ENCODE assay signal across 8 cellular contexts in genomic region chr14:76810953-76811400, GRCh38. TPM values are rescaled to one million over a fixed set of nuclear protein-coding genes. Genes with fewer than 3 reads are reported as not detected.
A peak's percentile ranks its signal among the peaks of the same experiment; 100 is the strongest.
DNase-seq lines count a peak whose midpoint lies in the region; ATAC-seq, FAIRE-seq and TF ChIP-seq lines count a peak whose summit lies in the region.

No MANE protein-coding gene starts in this region.

- DNase-seq in C1 segment of cervical spinal cord (lab: John Stamatoyannopoulos, UW), result peak in 9 of 14 donors; percentile 23 to 66 (median 43)
- DNase-seq in NT2/D1 (ENCODE audit: low read depth, low spot score), result no peak
- peak; percentile 37 for DNase-seq in brain microvascular endothelial cell
- no peak for DNase-seq in keratinocyte (ENCODE audit: low read depth, low spot score)
- DNase-seq in aorta, result no peak
- no peak for DNase-seq in stimulated activated CD4-positive, alpha-beta T cell treated with anti-CD3 and anti-CD28 coated beads, Interleukin-4, amount 100 ng/mL, for 4 hours

- H3K36me3 ChIP-seq in NT2/D1 (ENCODE audit: insufficient read depth, insufficient read length, low read length) (peaks cover 38% of the 10 kb centered on the region), brain microvascular endothelial cell (replicated peaks) (peaks cover 2% of the 10 kb centered on the region), keratinocyte (ENCODE audit: control insufficient read depth in 2 of 2, extremely low read depth in 1 of 2, insufficient read depth in 2 of 2, low read length in 2 of 2) (peaks cover 10 to 14% of the 10 kb centered on the region in 2 experiments), stomach smooth muscle (ENCODE audit: control insufficient read depth in 2 of 2, insufficient read depth in 2 of 2, low read length in 2 of 2) (peaks cover 22 to 26% of the 10 kb centered on the region in 2 donors), aorta (ENCODE audit: control insufficient read depth in 1 of 2, insufficient read depth in 2 of 2, low read length in 1 of 2) (peaks cover 0 to 6% of the 10 kb centered on the region in 2 donors)

- H4K20me1 ChIP-seq in keratinocyte (ENCODE audit: control insufficient read depth, extremely low read depth, insufficient read depth, low read length), result no peaks in the 10 kb centered on the region

- dilution Hi-C loops in keratinocyte (cut with MboI; ENCODE audit: extremely low pct_ligation_motif_present, low sequenced_read_pairs), result no loop called here

- H3K27ac ChIP-seq in brain microvascular endothelial cell (no peak overlapping the region), keratinocyte (ENCODE audit: control insufficient read depth, insufficient read depth, low read length) (peak overlapping the region; percentile 72), stomach smooth muscle (ENCODE audit: low read length) (peak overlapping the region; percentile 11), aorta (ENCODE audit: low read depth in 1 of 2, low read length in 2 of 2) (no peak overlapping the region)

- peak overlapping the region; percentile 91 for H2AFZ ChIP-seq in keratinocyte (ENCODE audit: control insufficient read depth, low read length)

- intact Hi-C loops in aorta (cut with DNase I), result loop anchor here in 1 of 2 donors (5.0 kb wide), 1 partner anchor 39 kb away; no protein-coding TSS in a partner anchor

- TF ChIP-seq CTCF in GM12874 (IDR thresholded peaks at IDR 0.05; ENCODE audit: insufficient read depth, low read depth, low read length), result peak; percentile 57
- peak; percentile 76 for TF ChIP-seq CTCF in brain microvascular endothelial cell (IDR thresholded peaks at IDR 0.05; ENCODE audit: low read depth, low read length, missing control alignments)
- peak; percentile 62 to 77 (median 63) for TF ChIP-seq CTCF in keratinocyte (optimal IDR thresholded peaks at IDR 0.05 in 1 of 3, IDR thresholded peaks at IDR 0.05 in 1 of 3, conservative IDR thresholded peaks at IDR 0.05 in 1 of 3; ENCODE audit: extremely low read depth in 1 of 3, insufficient read depth in 2 of 3, low read length in 3 of 3)

- H3K9me1 ChIP-seq in keratinocyte (ENCODE audit: control insufficient read depth, extremely low read depth, insufficient read depth, low read length), result no peaks in the 10 kb centered on the region

- peak overlapping the region; percentile 98 for H3K4me2 ChIP-seq in keratinocyte (ENCODE audit: control insufficient read depth, extremely low read depth, insufficient read depth, low read depth, low read length)

- H3K4me1 ChIP-seq in NT2/D1 (ENCODE audit: insufficient read depth, insufficient read length) (no peaks in the 10 kb centered on the region), keratinocyte (ENCODE audit: control insufficient read depth, extremely low read depth, insufficient read depth, low read length) (peaks cover 11% of the 10 kb centered on the region), stomach smooth muscle (ENCODE audit: control insufficient read depth, insufficient read depth, low read length) (peaks cover 12% of the 10 kb centered on the region), aorta (ENCODE audit: control insufficient read depth in 1 of 2, insufficient read depth in 2 of 2, low read length in 2 of 2) (peaks cover 0 to 3% of the 10 kb centered on the region in 2 donors)

- in situ Hi-C loops in brain microvascular endothelial cell (cut with HindIII; ENCODE audit: low pct_ligation_motif_present, low sequenced_read_pairs), result no loop called here

- ATAC-seq in aorta (ENCODE audit: low FRiP score), result no peak

- 7 to 10% methylated on average over 9 of the region's 9 CpGs for WGBS in aorta, 2 donors

- H3K27me3 ChIP-seq in NT2/D1 (ENCODE audit: insufficient read depth, insufficient read length) (no peaks in the 10 kb centered on the region), brain microvascular endothelial cell (replicated peaks) (no peaks in the 10 kb centered on the region), keratinocyte (ENCODE audit: control insufficient read depth, extremely low read depth, insufficient read depth, low read length) (no peaks in the 10 kb centered on the region), stomach smooth muscle (ENCODE audit: control insufficient read depth in 1 of 2, insufficient read depth in 2 of 2, low read length in 2 of 2) (no peaks in the 10 kb centered on the region), aorta (ENCODE audit: control insufficient read depth in 1 of 2, insufficient read depth in 2 of 2, low read length in 1 of 2) (no peaks in the 10 kb centered on the region)

- FAIRE-seq in keratinocyte (lab: Jason Lieb, UNC), result peak; percentile 65

- peaks cover 7% of the 10 kb centered on the region for H3K79me2 ChIP-seq in keratinocyte (ENCODE audit: control insufficient read depth, insufficient read depth, low read length)

- no peaks in the 10 kb centered on the region for H3K9me3 ChIP-seq in NT2/D1 (ENCODE audit: insufficient read depth, low read length)
- no peaks in the 10 kb centered on the region for H3K9me3 ChIP-seq in keratinocyte (ENCODE audit: control insufficient read depth, low read depth, low read length)
- no peaks in the 10 kb centered on the region for H3K9me3 ChIP-seq in stomach smooth muscle (ENCODE audit: control insufficient read depth in 2 of 2, low read length in 2 of 2)
- H3K9me3 ChIP-seq in aorta (ENCODE audit: control insufficient read depth, low read length), result no peaks in the 10 kb centered on the region

- H3K4me3 ChIP-seq in NT2/D1 (ENCODE audit: insufficient read length, low read depth) (no peak overlapping the region), brain microvascular endothelial cell (ENCODE audit: low read depth, low read length) (peak overlapping the region; percentile 41), keratinocyte (ENCODE audit: control insufficient read depth in 2 of 3, extremely low read depth in 1 of 3, insufficient read depth in 2 of 3, low read depth in 1 of 3, low read length in 3 of 3) (peak overlapping the region in 2 of 3 experiments; percentile 90), stomach smooth muscle (ENCODE audit: low read length in 2 of 2) (peak overlapping the region in 1 of 2 donors; percentile 61), aorta (ENCODE audit: low read length in 2 of 2) (peak overlapping the region in 1 of 2 donors; percentile 9)

- peak overlapping the region; percentile 44 for H3K9ac ChIP-seq in NT2/D1 (ENCODE audit: insufficient read length, low read depth)
- peak overlapping the region; percentile 87 for H3K9ac ChIP-seq in keratinocyte (ENCODE audit: control insufficient read depth, extremely low read depth, insufficient read depth, low read length)
- H3K9ac ChIP-seq in stomach smooth muscle (ENCODE audit: low read length in 2 of 2), result no peak overlapping the region

RNA-seq across cellular contexts. Expression of gene ANGEL1, which starts 1.7 kb away (rescaled TPM):
- 12.6 to 19.6 TPM (median 13.0 TPM) in 3 replicates for polyA plus RNA-seq in keratinocyte
- 1.2 TPM for polyA plus RNA-seq in keratinocyte (2011; ENCODE audit: low read depth)
- 6.5 and 7.6 TPM in 2 replicates for polyA plus RNA-seq in keratinocyte (2011; cell fraction: cytosol; rRNA removed)
- 49.9 and 52.4 TPM in 2 replicates for polyA plus RNA-seq in keratinocyte (2011; cell fraction: nucleus; rRNA removed)
- 5.0 and 8.0 TPM in 2 replicates for polyA plus RNA-seq in keratinocyte (2012; ENCODE audit: low replicate concordance)
- polyA minus RNA-seq in keratinocyte, result 20.1 to 56.2 TPM (median 32.1 TPM) in 3 replicates
- polyA minus RNA-seq in keratinocyte (2011; cell fraction: cytosol; rRNA and poly(A)+ RNA removed), result 5.9 TPM
- 23.4 and 41.3 TPM in 2 replicates for polyA minus RNA-seq in keratinocyte (2011; cell fraction: nucleus; rRNA and poly(A)+ RNA removed)
- total RNA-seq in aorta, result 10 to 100 TPM; 17.1 to 32.2 TPM
- 1 to 10 TPM; 1.1 to 9.7 TPM for polyA plus RNA-seq in aorta

RNA-seq across cellular contexts. Expression of gene LRRC74A, which starts 15.2 kb away (rescaled TPM):
- polyA plus RNA-seq in keratinocyte (not detected in 3 replicates), aorta (1 to 10 TPM in 1 of 2 donors, not detected in 1; 4.4 TPM)
- polyA plus RNA-seq in keratinocyte (2011; ENCODE audit: low read depth), result not detected
- not detected in 2 replicates for polyA plus RNA-seq in keratinocyte (2011; cell fraction: cytosol; rRNA removed)
- not detected in 2 replicates for polyA plus RNA-seq in keratinocyte (2011; cell fraction: nucleus; rRNA removed)
- not detected in 2 replicates for polyA plus RNA-seq in keratinocyte (2012; ENCODE audit: low replicate concordance)
- polyA minus RNA-seq in keratinocyte, result not detected in 3 replicates
- polyA minus RNA-seq in keratinocyte (2011; cell fraction: cytosol; rRNA and poly(A)+ RNA removed), result not detected
- polyA minus RNA-seq in keratinocyte (2011; cell fraction: nucleus; rRNA and poly(A)+ RNA removed), result not detected in 2 replicates
- not detected for total RNA-seq in aorta

RNA-seq across cellular contexts. Expression of gene VASH1, which starts 49.7 kb away (rescaled TPM):
- polyA plus RNA-seq in keratinocyte, result 0.06 to 0.12 TPM (median 0.09 TPM) in 3 replicates
- polyA plus RNA-seq in keratinocyte (2011; ENCODE audit: low read depth), result not detected
- polyA plus RNA-seq in keratinocyte (2011; cell fraction: cytosol; rRNA removed), result 0.02 and 0.23 TPM in 2 replicates
- 0.16 and 0.31 TPM in 2 replicates for polyA plus RNA-seq in keratinocyte (2011; cell fraction: nucleus; rRNA removed)
- 0.11 and 0.13 TPM in 2 replicates for polyA plus RNA-seq in keratinocyte (2012; ENCODE audit: low replicate concordance)
- 0.16 TPM in 1 of 3 replicates, not detected in the others for polyA minus RNA-seq in keratinocyte
- not detected for polyA minus RNA-seq in keratinocyte (2011; cell fraction: cytosol; rRNA and poly(A)+ RNA removed)
- 0.39 TPM in 1 of 2 replicates, not detected in the other for polyA minus RNA-seq in keratinocyte (2011; cell fraction: nucleus; rRNA and poly(A)+ RNA removed)
- total RNA-seq in aorta, result 10 to 100 TPM; 16.1 to 42.7 TPM
- 10 to 100 TPM; 13.6 to 26.9 TPM for polyA plus RNA-seq in aorta

Comparison
In these comparisons a context has a peak if more than half of its experiments do, and no peak if none do; other contexts are left out.
1. DNase-seq: peak in C1 segment of cervical spinal cord (9 of 14) and brain microvascular endothelial cell (single experiment); none in NT2/D1 (single experiment), keratinocyte (single experiment), aorta (0 of 2) and stimulated activated CD4-positive, alpha-beta T cell treated with anti-CD3 and anti-CD28 coated beads, Interleukin-4, amount 100 ng/mL, for 4 hours (0 of 2).
2. H3K9ac ChIP-seq: peak in NT2/D1 (single experiment) and keratinocyte (single experiment); none in stomach smooth muscle (0 of 2).
3. H3K27ac ChIP-seq: peak in keratinocyte (single experiment) and stomach smooth muscle (single experiment); none in brain microvascular endothelial cell (single experiment) and aorta (0 of 2).
4. RNA of gene VASH1, which starts 49.7 kb away (polyA plus RNA-seq): 13.6 to 26.9 TPM in aorta; 0.02 to 0.31 TPM in keratinocyte; every median in the first group is over 10 times any median in the second.
5. Peak in every context shown above with its lines, with median percentiles within 50 percentile points of each other: CTCF ChIP-seq.